In genomic region chr4:39970559-39971270, GRCh38 we compare ENCODE assay signal across 8 cellular contexts. TPM values are rescaled to one million over a fixed set of nuclear protein-coding genes. Genes with fewer than 3 reads are reported as not detected.
A peak's percentile ranks its signal among the peaks of the same experiment; 100 is the strongest.
DNase-seq lines count a peak whose midpoint lies in the region; ATAC-seq, FAIRE-seq and TF ChIP-seq lines count a peak whose summit lies in the region.

No MANE protein-coding gene starts in this region.

- peak overlapping the region in 6 of 8 donors; percentile 43 to 77 (median 66) for H3K27ac Mint-ChIP-seq in CD8-positive, alpha-beta memory T cell

- DNase-seq in CD8-positive, alpha-beta memory T cell: no peak
- DNase-seq in NB4 (ENCODE audit: low read depth) (peak; percentile 23), glomerular visceral epithelial cell (ENCODE audit: extremely low spot score) (peak; percentile 72), tibial artery (no peak), H54 (ENCODE audit: insufficient read length, low spot score) (no peak), mucosa of gallbladder (ENCODE audit: low spot score) (no peak)

- peaks cover 40 to 73% (median 58%) of the 10 kb centered on the region in 3 donors for H3K4me1 Mint-ChIP-seq in CD8-positive, alpha-beta memory T cell

- TF ChIP-seq CTCF in NB4 (IDR thresholded peaks at IDR 0.05; ENCODE audit: low read depth, low read length) (no peak), tibial artery (IDR thresholded peaks at IDR 0.05) (no peak)

- ATAC-seq in GM21526 (IDR thresholded peaks at IDR 0.05; ENCODE audit: low FRiP score, unreplicated experiment) (peak; percentile 55), GM21737 (IDR thresholded peaks at IDR 0.05; ENCODE audit: unreplicated experiment) (no peak)

- no peaks in the 10 kb centered on the region for H3K27me3 ChIP-seq in CD8-positive, alpha-beta memory T cell (ENCODE audit: insufficient read depth, low read length, poor library complexity, severe bottlenecking)
- no peaks in the 10 kb centered on the region for H3K27me3 ChIP-seq in tibial artery

- CTCF ChIA-PET in CD8-positive, alpha-beta memory T cell (lab: Charles Lee): interaction anchor here (2.2 kb wide), 1 partner anchor 501 kb away, joined by 5 read pairs; no protein-coding TSS in a partner anchor

- TF ChIP-seq POLR2A in NB4 (IDR thresholded peaks at IDR 0.05; ENCODE audit: extremely low read depth, insufficient read length) (no peak), H54 (IDR thresholded peaks at IDR 0.05; ENCODE audit: low read depth, low read length) (no peak)

- POLR2A ChIA-PET in CD8-positive, alpha-beta memory T cell (lab: Charles Lee): no interaction called here

- no peak overlapping the region for H3K4me3 ChIP-seq in CD8-positive, alpha-beta memory T cell (ENCODE audit: low read length)
- H3K4me3 ChIP-seq in NB4 (ENCODE audit: low read depth, low read length) (no peak overlapping the region), tibial artery (no peak overlapping the region)

- intact Hi-C loops in tibial artery (cut with DNase I; ENCODE audit: low total_unique reads): no loop called here

- peak overlapping the region in 5 of 7 donors; percentile 34 to 63 (median 45) for H3K4me3 Mint-ChIP-seq in CD8-positive, alpha-beta memory T cell

- H3K36me3 ChIP-seq in CD8-positive, alpha-beta memory T cell (ENCODE audit: insufficient read depth, low read length): peaks cover 10% of the 10 kb centered on the region
- peaks cover 0 to 33% (median 6%) of the 10 kb centered on the region in 3 donors for H3K36me3 ChIP-seq in tibial artery

- H3K27me3 Mint-ChIP-seq in CD8-positive, alpha-beta memory T cell: peaks cover 0 to 3% of the 10 kb centered on the region in 2 donors

- peaks cover 18% of the 10 kb centered on the region for H3K4me1 ChIP-seq in CD8-positive, alpha-beta memory T cell (ENCODE audit: insufficient read depth, low read length)
- H3K4me1 ChIP-seq in tibial artery: peaks cover 0 to 20% (median 14%) of the 10 kb centered on the region in 4 donors

- no peak overlapping the region for H3K27ac ChIP-seq in CD8-positive, alpha-beta memory T cell (ENCODE audit: low read depth, low read length)
- no peak overlapping the region for H3K27ac ChIP-seq in tibial artery

- no peaks in the 10 kb centered on the region for H3K9me3 Mint-ChIP-seq in CD8-positive, alpha-beta memory T cell

- no peaks in the 10 kb centered on the region for H3K9me3 ChIP-seq in CD8-positive, alpha-beta memory T cell (ENCODE audit: low read length)
- H3K9me3 ChIP-seq in tibial artery: no peaks in the 10 kb centered on the region

- peaks cover 0 to 52% (median 8%) of the 10 kb centered on the region in 3 donors for H3K36me3 Mint-ChIP-seq in CD8-positive, alpha-beta memory T cell

- FAIRE-seq in H54 (lab: Jason Lieb, UNC): no peak

RNA-seq across cellular contexts. Expression of gene PDS5A, which starts 7.0 kb away (rescaled TPM):
- 100 to 1,000 TPM; 111 TPM for total RNA-seq in CD8-positive, alpha-beta memory T cell
- 49.2 TPM for polyA plus RNA-seq in CD8-positive, alpha-beta memory T cell
- 53.5 TPM for total RNA-seq in mucosa of gallbladder

Comparison
In these comparisons a context has a peak if more than half of its experiments do, and no peak if none do; other contexts are left out.
1. DNase-seq: peak in NB4 (single experiment) and glomerular visceral epithelial cell (single experiment); none in CD8-positive, alpha-beta memory T cell (0 of 5), tibial artery (0 of 2), H54 (single experiment) and mucosa of gallbladder (single experiment).